In genomic region chr5:73945505-73945904, GRCh38 we compare ENCODE assay signal across 11 cellular contexts.
DNase-seq lines count a peak whose midpoint lies in the region; ATAC-seq and TF ChIP-seq lines count a peak whose summit lies in the region.
"Had no signal": no experiment of that assay in that cellular context is flagged by ENCODE, and none has a peak within 500 bp of the region (broad histone marks: within the 10 kb centered on the region; RNA-seq: fewer than 3 reads in every experiment).

No MANE protein-coding gene starts in this region.

- no peak overlapping the region for H3K27ac Mint-ChIP-seq in GM23338
- H3K27ac Mint-ChIP-seq in activated CD4-positive, alpha-beta T cell treated with anti-CD3 and anti-CD28 coated beads, Interleukin-2, amount 10 ng/mL, durations not matched to agents 24 days and 14 days = no peak overlapping the region
- H3K27ac Mint-ChIP-seq: T-helper 2 cell treated with Interferon-gamma antibody and Interleukin-4, amounts not matched to agents 5 μg/mL and 100 μg/mL, for 36 hours had no signal

- no peaks in the 10 kb centered on the region for H3K9me3 ChIP-seq in right cardiac atrium (ENCODE audit: control insufficient read depth, low read length)

- no peaks in the 10 kb centered on the region for H3F3A ChIP-seq in GM23338 (replicated peaks; ENCODE audit: low read depth)

- no peak overlapping the region for H3K4me2 ChIP-seq in GM23338

- H3K27ac ChIP-seq in GM23338 (ENCODE audit: low read depth) = no peak overlapping the region
- no peak overlapping the region for H3K27ac ChIP-seq in right cardiac atrium (ENCODE audit: low read length)

- H3K9me3 Mint-ChIP-seq in GM23338 = no peaks in the 10 kb centered on the region; the same call in 2 of the 3 replicates
- peaks cover 3% of the 10 kb centered on the region for H3K9me3 Mint-ChIP-seq in activated CD4-positive, alpha-beta T cell treated with anti-CD3 and anti-CD28 coated beads, Interleukin-2, amount 10 ng/mL, durations not matched to agents 24 days and 14 days
- H3K9me3 Mint-ChIP-seq: T-helper 2 cell treated with Interferon-gamma antibody and Interleukin-4, amounts not matched to agents 5 μg/mL and 100 μg/mL, for 36 hours had no signal

- peak; percentile 58; the same call in 2 of the 3 replicates for ATAC-seq in GM23338
- no peak for ATAC-seq in GM19351 (IDR thresholded peaks at IDR 0.05; ENCODE audit: unreplicated experiment)
- no peak for ATAC-seq in sciatic nerve
- no peak for ATAC-seq in right cardiac atrium

- intact Hi-C loops in activated CD4-positive, alpha-beta T cell treated with anti-CD3 and anti-CD28 coated beads, Interleukin-2, amount 10 ng/mL, durations not matched to agents 24 days and 14 days (cut with micrococcal nuclease) = no loop called here
- intact Hi-C loops in sciatic nerve (cut with DNase I) = no loop called here
- intact Hi-C loops in right cardiac atrium (cut with DNase I) = no loop called here

- no peak overlapping the region for H3K4me3 Mint-ChIP-seq in GM23338
- H3K4me3 Mint-ChIP-seq in activated CD4-positive, alpha-beta T cell treated with anti-CD3 and anti-CD28 coated beads, Interleukin-2, amount 10 ng/mL, durations not matched to agents 24 days and 14 days = no peak overlapping the region
- H3K4me3 Mint-ChIP-seq: nephron; T-helper 2 cell treated with Interferon-gamma antibody and Interleukin-4, amounts not matched to agents 5 μg/mL and 100 μg/mL, for 36 hours had no signal

- TF ChIP-seq CTCF in AG09309 (IDR thresholded peaks at IDR 0.05; ENCODE audit: control insufficient read depth, insufficient read depth, low read depth, low read length, missing control alignments) = peak; percentile 35
- peak; percentile 76 to 82 for TF ChIP-seq CTCF in GM23338 (conservative IDR thresholded peaks at IDR 0.05; ENCODE audit: low read depth in 2 of 2)

- no peak for DNase-seq in AG09309 (ENCODE audit: low read depth)
- peak; percentile 70 for DNase-seq in GM23338 (ENCODE audit: low spot score)
- DNase-seq in activated CD4-positive, alpha-beta T cell treated with anti-CD3 and anti-CD28 coated beads, Interleukin-2, amount 10 ng/mL, durations not matched to agents 24 days and 14 days = peak; percentile 62
- DNase-seq in iPS-NIHi11 (ENCODE audit: low spot score) = peak; percentile 35
- DNase-seq in activated gamma-delta T cell (lab: John Stamatoyannopoulos, UW) = no peak
- DNase-seq in sciatic nerve (ENCODE audit: low spot score) = no peak
- DNase-seq in right cardiac atrium = no peak
- DNase-seq: NCI-H510A treated with DMSO at 0.1 percent for 48 hours had no signal

- WGBS in right cardiac atrium = 91% methylated on average over 7 of the region's 7 CpGs

- no peaks in the 10 kb centered on the region; the same call in 2 of the 3 replicates for H3K4me1 Mint-ChIP-seq in GM23338
- H3K4me1 Mint-ChIP-seq in activated CD4-positive, alpha-beta T cell treated with anti-CD3 and anti-CD28 coated beads, Interleukin-2, amount 10 ng/mL, durations not matched to agents 24 days and 14 days = no peaks in the 10 kb centered on the region

- no peak overlapping the region for H3K4me3 ChIP-seq in AG09309 (ENCODE audit: control insufficient read depth, low read depth, low read length)
- H3K4me3 ChIP-seq in GM23338 = no peak overlapping the region
- H3K4me3 ChIP-seq in right cardiac atrium (ENCODE audit: low read length) = no peak overlapping the region

- H4K20me1 ChIP-seq in GM23338 (replicated peaks; ENCODE audit: insufficient read depth) = no peaks in the 10 kb centered on the region

- no peaks in the 10 kb centered on the region for H3K4me1 ChIP-seq in GM23338 (ENCODE audit: insufficient read depth)
- no peaks in the 10 kb centered on the region for H3K4me1 ChIP-seq in right cardiac atrium (ENCODE audit: control insufficient read depth, insufficient read depth, low read length)

- H3K36me3 ChIP-seq in GM23338 (ENCODE audit: insufficient read depth) = no peaks in the 10 kb centered on the region

- H3K79me2 ChIP-seq in GM23338 (replicated peaks; ENCODE audit: insufficient read depth) = no peaks in the 10 kb centered on the region

- H3K27me3 Mint-ChIP-seq in GM23338 (ENCODE audit: insufficient read depth, low read depth, poor library complexity) = peaks cover 3% of the 10 kb centered on the region
- no peaks in the 10 kb centered on the region for H3K27me3 Mint-ChIP-seq in activated CD4-positive, alpha-beta T cell treated with anti-CD3 and anti-CD28 coated beads, Interleukin-2, amount 10 ng/mL, durations not matched to agents 24 days and 14 days

- 0 out of 2 replicates have a peak, but pooled peaks cover 3% of the 10 kb centered on the region for H3K9me2 ChIP-seq in GM23338 (ENCODE audit: insufficient read depth)

- H3K27me3 ChIP-seq in GM23338 (ENCODE audit: insufficient read depth) = no peaks in the 10 kb centered on the region
- H3K27me3 ChIP-seq in right cardiac atrium (ENCODE audit: control insufficient read depth, insufficient read depth) = no peaks in the 10 kb centered on the region

- H3K36me3 Mint-ChIP-seq in GM23338 (ENCODE audit: low read depth) = no peaks in the 10 kb centered on the region
- no peaks in the 10 kb centered on the region for H3K36me3 Mint-ChIP-seq in activated CD4-positive, alpha-beta T cell treated with anti-CD3 and anti-CD28 coated beads, Interleukin-2, amount 10 ng/mL, durations not matched to agents 24 days and 14 days (ENCODE audit: low read depth)

- H2AFZ ChIP-seq in GM23338 = no peak overlapping the region

TF ChIP-seq in GM23338, 12 proteins besides CTCF, POLR2A, EP300 and RAD21 (continues in another document):
- TF ChIP-seq ETS1 (IDR thresholded peaks at IDR 0.05) = no peak
- no peak for TF ChIP-seq ZNF114 (CRISPR knock-in tag; IDR thresholded peaks at IDR 0.05)
- TF ChIP-seq EZH2phosphoT487 (IDR thresholded peaks at IDR 0.05; ENCODE audit: unreplicated experiment) = no peak
- TF ChIP-seq JUNB (IDR thresholded peaks at IDR 0.05; ENCODE audit: unreplicated experiment) = no peak
- TF ChIP-seq CREB1 (CRISPR knock-in tag; IDR thresholded peaks at IDR 0.05; ENCODE audit: low read depth) = no peak
- TF ChIP-seq EZH2 (IDR thresholded peaks at IDR 0.05; ENCODE audit: low read depth, unreplicated experiment) = no peak
- TF ChIP-seq REST (IDR thresholded peaks at IDR 0.05; ENCODE audit: unreplicated experiment) = no peak
- no peak for TF ChIP-seq STAT1 (IDR thresholded peaks at IDR 0.05; ENCODE audit: unreplicated experiment)
- no peak for TF ChIP-seq POLR2AphosphoS5 (IDR thresholded peaks at IDR 0.05; ENCODE audit: low read depth)
- no peak for TF ChIP-seq NANOG (IDR thresholded peaks at IDR 0.05; ENCODE audit: borderline replicate concordance)

Comparison
In these comparisons a context has a peak if more than half of its experiments do, and no peak if none do; other contexts are left out.
1. DNase-seq: peak in GM23338 (single experiment), activated CD4-positive, alpha-beta T cell treated with anti-CD3 and anti-CD28 coated beads, Interleukin-2, amount 10 ng/mL, durations not matched to agents 24 days and 14 days (single experiment) and iPS-NIHi11 (single experiment); none in AG09309 (single experiment), activated gamma-delta T cell (single experiment), sciatic nerve (single experiment) and right cardiac atrium (0 of 3).